ENCODE assay signal across 8 cellular contexts in the genomic region with DNA sequence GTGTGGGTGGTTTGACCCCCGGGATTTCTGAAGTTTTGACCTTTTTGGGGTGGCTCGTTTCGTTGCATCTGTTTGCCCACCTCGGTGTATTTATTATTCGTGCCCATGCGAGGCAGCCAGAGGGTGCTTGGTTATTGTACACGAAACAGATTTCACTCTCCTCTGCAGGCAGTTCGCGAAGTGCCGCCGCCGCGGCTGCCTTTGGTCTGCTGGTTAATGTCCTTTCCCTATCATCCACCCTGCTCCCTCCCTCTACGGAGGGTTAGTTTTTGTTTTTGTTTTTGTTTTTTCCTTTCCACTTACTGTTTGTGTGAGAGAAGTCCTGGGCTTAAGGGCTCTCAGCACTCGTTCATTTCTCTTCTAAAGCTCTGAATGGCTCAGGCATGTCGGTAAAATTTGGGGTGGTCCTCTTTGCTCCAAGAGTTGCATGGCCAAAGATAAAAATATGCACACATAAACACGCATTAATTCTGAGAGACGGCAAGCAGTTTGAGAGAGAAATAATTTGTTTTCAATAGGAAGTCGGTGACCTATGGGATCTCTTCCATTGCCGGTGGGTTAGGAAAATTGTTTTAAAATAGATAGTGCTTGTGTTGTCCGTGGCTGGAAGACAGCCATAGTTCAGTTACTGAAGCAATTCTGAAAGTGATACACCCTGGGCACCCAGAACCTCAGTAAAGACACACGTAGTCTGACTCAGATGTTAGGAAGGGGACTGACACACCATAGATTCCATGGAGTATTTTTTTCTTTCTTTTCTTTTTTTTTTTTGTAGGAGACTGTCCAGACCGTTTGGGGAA. TPM values are rescaled to one million over a fixed set of nuclear protein-coding genes. Genes with fewer than 3 reads are reported as not detected.
DNase-seq lines count a peak whose midpoint lies in the region; ATAC-seq and TF ChIP-seq lines count a peak whose summit lies in the region.

No MANE protein-coding gene starts in this region.

- H3K4me1 ChIP-seq in OCI-LY1 (ENCODE audit: insufficient read depth, low read length, severe bottlenecking) (peaks cover 17% of the 10 kb centered on the region), iPS-18a (ENCODE audit: control insufficient read depth, low read depth, low read length) (peaks cover 34% of the 10 kb centered on the region), sigmoid colon (peaks cover 0 to 51% (median 33%) of the 10 kb centered on the region in 4 donors)

- H3K4me3 ChIP-seq in OCI-LY1 (ENCODE audit: low read depth, low read length, poor library complexity, severe bottlenecking) (peak overlapping the region; percentile 72), brain microvascular endothelial cell (ENCODE audit: low read depth, low read length) (peak overlapping the region; percentile 69), iPS-18a (ENCODE audit: low read length) (peak overlapping the region; percentile 96), sigmoid colon (peak overlapping the region; percentile 83 to 98 (median 91))

- WGBS in sigmoid colon, 2 donors, result 1 to 2% methylated on average over 23 of the region's 23 CpGs

- H3K4me2 ChIP-seq in OCI-LY1 (ENCODE audit: low read length), result peak overlapping the region; percentile 94

- peak in 1 of 2 donors; percentile 5 for TF ChIP-seq POLR2A in sigmoid colon (IDR thresholded peaks at IDR 0.05)

- intact Hi-C loops in Right ventricle myocardium inferior (cut with DNase I), result loop anchor here (2.0 to 5.0 kb wide), 6 partner anchors 79 to 277 kb away; no protein-coding TSS in a partner anchor
- intact Hi-C loops in cardiac septum (cut with DNase I), result loop anchor here (2.0 to 10.0 kb wide), 7 partner anchors 74 to 313 kb away; no protein-coding TSS in a partner anchor
- intact Hi-C loops in sigmoid colon (cut with DNase I), result loop anchor here (2.0 to 5.0 kb wide), 7 partner anchors 91 to 311 kb away; no protein-coding TSS in a partner anchor

- DNase-seq in Right ventricle myocardium inferior (ENCODE audit: missing footprints) (peak; percentile 81), cardiac septum (ENCODE audit: low spot score) (no peak), brain microvascular endothelial cell (peak; percentile 71), sigmoid colon (peak; percentile 74), GM10266 (ENCODE audit: extremely low spot score) (no peak)

- H3K27ac ChIP-seq in OCI-LY1 (ENCODE audit: low read depth, low read length, poor library complexity, severe bottlenecking), result no peak overlapping the region
- H3K27ac ChIP-seq in brain microvascular endothelial cell, result peak overlapping the region; percentile 8
- no peak overlapping the region for H3K27ac ChIP-seq in iPS-18a (ENCODE audit: low read length)
- peak overlapping the region; percentile 86 to 93 (median 92) for H3K27ac ChIP-seq in sigmoid colon

- in situ Hi-C loops in brain microvascular endothelial cell (cut with HindIII; ENCODE audit: low pct_ligation_motif_present, low sequenced_read_pairs), result no loop called here

- no peak for ATAC-seq in Right ventricle myocardium inferior
- ATAC-seq in GM21529 (IDR thresholded peaks at IDR 0.05; ENCODE audit: unreplicated experiment), result no peak

- no peaks in the 10 kb centered on the region for H3F3A ChIP-seq in OCI-LY1 (ENCODE audit: insufficient read depth, low read length)

- no peaks in the 10 kb centered on the region for H3K9me2 ChIP-seq in OCI-LY1 (ENCODE audit: low read depth, low read length)

- H4K20me1 ChIP-seq in OCI-LY1 (ENCODE audit: insufficient read depth, low read length), result no peaks in the 10 kb centered on the region

- no peaks in the 10 kb centered on the region for H3K79me2 ChIP-seq in OCI-LY1 (ENCODE audit: insufficient read depth, low read length)

- H3K9ac ChIP-seq in OCI-LY1 (ENCODE audit: low read length) (no peak overlapping the region; the same call in 1 of the 2 replicates), iPS-18a (ENCODE audit: low read length) (peak overlapping the region; percentile 66)

- no peak for TF ChIP-seq CTCF in OCI-LY1 (IDR thresholded peaks at IDR 0.05; ENCODE audit: low read length)
- peak; percentile 3 for TF ChIP-seq CTCF in brain microvascular endothelial cell (IDR thresholded peaks at IDR 0.05; ENCODE audit: low read depth, low read length, missing control alignments)
- TF ChIP-seq CTCF in sigmoid colon (IDR thresholded peaks at IDR 0.05), result peak in 2 of 4 experiments; percentile 12 to 19
- TF ChIP-seq CTCF in GM10266 (IDR thresholded peaks at IDR 0.05; ENCODE audit: control insufficient read depth, insufficient read depth, low read depth, missing control alignments), result no peak

- TF ChIP-seq EP300 in sigmoid colon (IDR thresholded peaks at IDR 0.05), result no peak

- no peak overlapping the region for H2AFZ ChIP-seq in OCI-LY1 (ENCODE audit: low read length)

- H3K36me3 ChIP-seq in OCI-LY1 (ENCODE audit: insufficient read depth, low read length), result no peaks in the 10 kb centered on the region
- no peaks in the 10 kb centered on the region for H3K36me3 ChIP-seq in brain microvascular endothelial cell (replicated peaks)
- H3K36me3 ChIP-seq in iPS-18a (ENCODE audit: control insufficient read depth, low read depth, low read length), result no peaks in the 10 kb centered on the region
- no peaks in the 10 kb centered on the region for H3K36me3 ChIP-seq in sigmoid colon

- H3K9me3 ChIP-seq in OCI-LY1 (ENCODE audit: low read length) (no peaks in the 10 kb centered on the region), iPS-18a (ENCODE audit: control insufficient read depth, low read depth, low read length) (no peaks in the 10 kb centered on the region), sigmoid colon (no peaks in the 10 kb centered on the region)

- H3K27me3 ChIP-seq in OCI-LY1 (ENCODE audit: insufficient read depth, low read length) (peaks cover 4% of the 10 kb centered on the region), brain microvascular endothelial cell (replicated peaks) (no peaks in the 10 kb centered on the region), iPS-18a (ENCODE audit: control insufficient read depth, insufficient read depth, low read length) (peaks cover 23% of the 10 kb centered on the region), sigmoid colon (no peaks in the 10 kb centered on the region)

RNA-seq across cellular contexts. Expression of gene C1orf21, which starts 1.2 kb away (rescaled TPM):
- total RNA-seq in Right ventricle myocardium inferior (54.5 TPM), cardiac septum (93.6 TPM), sigmoid colon (10 to 100 TPM; 56.2 to 80.3 (median 79.2) TPM)
- polyA plus RNA-seq in sigmoid colon, result 100 to 1,000 TPM in 1 of 3 donors, 10 to 100 TPM in 2; 39.5 to 109 (median 90.6) TPM

Comparison
In these comparisons a context has a peak if more than half of its experiments do, and no peak if none do; other contexts are left out.
1. DNase-seq: peak in Right ventricle myocardium inferior (single experiment), brain microvascular endothelial cell (single experiment) and sigmoid colon (single experiment); none in cardiac septum (single experiment) and GM10266 (single experiment).
2. H3K27ac ChIP-seq: peak in brain microvascular endothelial cell (single experiment) and sigmoid colon (4 of 4); none in OCI-LY1 (single experiment) and iPS-18a (single experiment).
3. Peak in every context shown above with its lines, with median percentiles within 50 percentile points of each other: H3K4me3 ChIP-seq.